Comparison of ENCODE assay signal across 16 cellular contexts in genomic region chr5:173920866-173921265, GRCh38. TPM values are rescaled to one million over a fixed set of nuclear protein-coding genes. Genes with fewer than 3 reads are reported as not detected.
DNase-seq lines count a peak whose midpoint lies in the region; ATAC-seq and TF ChIP-seq lines count a peak whose summit lies in the region.
"Had no signal": no experiment of that assay in that cellular context is flagged by ENCODE, and none has a peak within 500 bp of the region (broad histone marks: within the 10 kb centered on the region; RNA-seq: fewer than 3 reads in every experiment).

No MANE protein-coding gene starts in this region.

- H3K79me2 ChIP-seq in SU-DHL-6 (ENCODE audit: insufficient read depth, low read length): peaks cover 80% of the 10 kb centered on the region

- H2AFZ ChIP-seq in SU-DHL-6 (ENCODE audit: low read depth, low read length, severe bottlenecking): no peak overlapping the region
- H2AFZ ChIP-seq: GM23338 had no signal

- no peak overlapping the region for H3K4me3 ChIP-seq in SU-DHL-6 (ENCODE audit: insufficient read depth, low read length, poor library complexity, severe bottlenecking)
- H3K4me3 ChIP-seq: GM23338 had no signal

- no peaks in the 10 kb centered on the region for H3K36me3 Mint-ChIP-seq in activated CD8-positive, alpha-beta T cell treated with anti-CD3 and anti-CD28 coated beads for 36 hours (ENCODE audit: low read depth)

- no peak for ATAC-seq in activated CD8-positive, alpha-beta T cell treated with anti-CD3 and anti-CD28 coated beads for 36 hours
- ATAC-seq: GM23338, SK-N-SH treated with all-trans-retinoic acid at 6 μM for 48 hours had no signal

- H3K4me3 Mint-ChIP-seq in activated CD8-positive, alpha-beta T cell treated with anti-CD3 and anti-CD28 coated beads for 36 hours: no peak overlapping the region
- H3K4me3 Mint-ChIP-seq: central memory CD8-positive, alpha-beta T cell; GM23338; type B pancreatic cell had no signal

- no peak overlapping the region for H3K4me2 ChIP-seq in SU-DHL-6 (ENCODE audit: low read depth, low read length, poor library complexity, severe bottlenecking)

- H3F3A ChIP-seq in SU-DHL-6 (ENCODE audit: insufficient read depth): peaks cover 33% of the 10 kb centered on the region

- CTCF ChIA-PET in activated CD8-positive, alpha-beta T cell treated with anti-CD3 and anti-CD28 coated beads for 36 hours (lab: Charles Lee): no interaction called here

- H3K27ac ChIP-seq in SU-DHL-6 (ENCODE audit: low read depth, low read length): peak overlapping the region; percentile 12; the same call in 1 of the 2 replicates
- peak overlapping the region; percentile 40 for H3K27ac ChIP-seq in substantia nigra (ENCODE audit: low read depth, low read length, poor library complexity, severe bottlenecking)
- H3K27ac ChIP-seq: C4-2B, VCaP had no signal

- H3K36me3 ChIP-seq in SU-DHL-6 (ENCODE audit: low read length): no peaks in the 10 kb centered on the region

- no peaks in the 10 kb centered on the region for H3K9me3 ChIP-seq in SU-DHL-6 (ENCODE audit: insufficient read depth, low read length)

- no peaks in the 10 kb centered on the region for H3K27me3 Mint-ChIP-seq in activated CD8-positive, alpha-beta T cell treated with anti-CD3 and anti-CD28 coated beads for 36 hours
- H3K27me3 Mint-ChIP-seq: central memory CD8-positive, alpha-beta T cell; type B pancreatic cell had no signal

- H3K27me3 ChIP-seq in SU-DHL-6 (ENCODE audit: low read length): no peaks in the 10 kb centered on the region

- POLR2A ChIA-PET in activated CD8-positive, alpha-beta T cell treated with anti-CD3 and anti-CD28 coated beads for 36 hours (lab: Charles Lee): no interaction called here

- intact Hi-C loops in activated CD8-positive, alpha-beta T cell treated with anti-CD3 and anti-CD28 coated beads for 36 hours (cut with micrococcal nuclease): no loop called here

- H3K4me1 Mint-ChIP-seq in activated CD8-positive, alpha-beta T cell treated with anti-CD3 and anti-CD28 coated beads for 36 hours (ENCODE audit: low read depth): peaks cover 25% of the 10 kb centered on the region

- no peak overlapping the region for H3K9ac ChIP-seq in SU-DHL-6 (ENCODE audit: low read length)

- DNase-seq in EH (ENCODE audit: low read depth) (peak; percentile 66), kidney tubule cell (ENCODE audit: low spot score) (peak; percentile 62), substantia nigra (lab: John Stamatoyannopoulos, UW) (no peak)
- DNase-seq in activated CD4-positive, alpha-beta T cell treated with anti-CD3 and anti-CD28 coated beads, Interleukin-2, amount 50 U/mL, for 4 hours: no peak
- DNase-seq in activated CD8-positive, alpha-beta T cell treated with anti-CD3 and anti-CD28 coated beads for 36 hours: no peak
- no peak for DNase-seq in NK-92 treated with Interleukin-12 subunit alpha and Interleukin-12 subunit beta, amount 100 ng/mL, for 24 hours (lab: John Stamatoyannopoulos, UW)
- DNase-seq: left ventricle myocardium superior; NCI-H1105 treated with DMSO at 0.1 percent for 48 hours; stimulated activated CD4-positive, alpha-beta T cell treated with anti-CD3 and anti-CD28 coated beads, Interleukin-12 subunit alpha, Interleukin-12 subunit beta, amount 100 ng/mL, for 4 hours had no signal

- no peak overlapping the region for H3K27ac Mint-ChIP-seq in activated CD8-positive, alpha-beta T cell treated with anti-CD3 and anti-CD28 coated beads for 36 hours
- H3K27ac Mint-ChIP-seq: GM23338, type B pancreatic cell had no signal

- TF ChIP-seq CTCF in SU-DHL-6 (IDR thresholded peaks at IDR 0.05; ENCODE audit: insufficient read depth, low read length, poor library complexity, severe bottlenecking): no peak
- no peak for TF ChIP-seq CTCF in activated CD8-positive, alpha-beta T cell treated with anti-CD3 and anti-CD28 coated beads for 36 hours (IDR thresholded peaks at IDR 0.05)

- no peaks in the 10 kb centered on the region for H4K20me1 ChIP-seq in SU-DHL-6 (ENCODE audit: low read depth, low read length)

- H3K9me3 Mint-ChIP-seq in activated CD8-positive, alpha-beta T cell treated with anti-CD3 and anti-CD28 coated beads for 36 hours: no peaks in the 10 kb centered on the region
- H3K9me3 Mint-ChIP-seq: central memory CD8-positive, alpha-beta T cell; GM23338; type B pancreatic cell had no signal

- no peaks in the 10 kb centered on the region for H3K9me2 ChIP-seq in SU-DHL-6 (replicated peaks; ENCODE audit: insufficient read depth, low read length)

RNA-seq across cellular contexts. Expression of gene CPEB4, which starts 32.7 kb away (rescaled TPM):
- total RNA-seq in activated CD8-positive, alpha-beta T cell treated with anti-CD3 and anti-CD28 coated beads for 36 hours: 1 to 10 TPM; 8.8 to 9.0 TPM

Comparison
In these comparisons a context has a peak if more than half of its experiments do, and no peak if none do; other contexts are left out.
1. DNase-seq: peak in EH (single experiment) and kidney tubule cell (single experiment); none in substantia nigra (0 of 49), activated CD4-positive, alpha-beta T cell treated with anti-CD3 and anti-CD28 coated beads, Interleukin-2, amount 50 U/mL, for 4 hours (0 of 2), activated CD8-positive, alpha-beta T cell treated with anti-CD3 and anti-CD28 coated beads for 36 hours (single experiment) and NK-92 treated with Interleukin-12 subunit alpha and Interleukin-12 subunit beta, amount 100 ng/mL, for 24 hours (single experiment).